ENCODE assay signal across 12 cellular contexts in genomic region chr22:18044548-18045271, GRCh38. TPM values are rescaled to one million over a fixed set of nuclear protein-coding genes. Genes with fewer than 3 reads are reported as not detected.
DNase-seq lines count a peak whose midpoint lies in the region; ATAC-seq and TF ChIP-seq lines count a peak whose summit lies in the region.
"Had no signal": no experiment of that assay in that cellular context is flagged by ENCODE, and none has a peak within 500 bp of the region (broad histone marks: within the 10 kb centered on the region; RNA-seq: fewer than 3 reads in every experiment).

No MANE protein-coding gene starts in this region.

- H3K27me3 ChIP-seq in SK-N-SH (ENCODE audit: insufficient read depth) (no peaks in the 10 kb centered on the region), Caco-2 (replicated peaks; ENCODE audit: control insufficient read depth, insufficient read depth, low read length) (no peaks in the 10 kb centered on the region)

- intact Hi-C loops in Right ventricle myocardium superior (cut with DNase I) (no loop called here), posterior cingulate gyrus (cut with DNase I) (no loop called here), CD14-positive monocyte (cut with micrococcal nuclease) (no loop called here), Caco-2 (cut with micrococcal nuclease; ENCODE audit: unreplicated experiment) (no loop called here)

- TF ChIP-seq CTCF in CD14-positive monocyte (IDR thresholded peaks at IDR 0.05) = no peak
- TF ChIP-seq CTCF in SK-N-SH (IDR thresholded peaks at IDR 0.05) = no peak
- no peak for TF ChIP-seq CTCF in Caco-2 (IDR thresholded peaks at IDR 0.05; ENCODE audit: insufficient read depth in 1 of 2, low read depth in 1 of 2, low read length in 1 of 2, severe bottlenecking in 1 of 2, unreplicated experiment in 1 of 2)

- H2AFZ ChIP-seq in SK-N-SH (ENCODE audit: low read depth) = no peak overlapping the region

- H3K36me3 Mint-ChIP-seq in CD14-positive monocyte (no peaks in the 10 kb centered on the region), Caco-2 (ENCODE audit: insufficient read depth, unreplicated experiment) (peaks cover 5% of the 10 kb centered on the region)
- H3K36me3 Mint-ChIP-seq: CD8-positive, alpha-beta memory T cell had no signal

- H3K27me3 Mint-ChIP-seq in CD14-positive monocyte (ENCODE audit: low read depth in 3 of 3) (peaks cover 7 to 15% (median 11%) of the 10 kb centered on the region in 3 donors), Caco-2 (ENCODE audit: insufficient read depth, unreplicated experiment) (no peaks in the 10 kb centered on the region)

- WGBS in SK-N-SH (ENCODE audit: low lambda C conversion rate) = 90% methylated on average over 11 of the region's 11 CpGs

- no peak overlapping the region for H3K27ac ChIP-seq in SK-N-SH (ENCODE audit: low read depth in 2 of 2, low read length in 1 of 2)

- DNase-seq in DMS53 (lab: John Stamatoyannopoulos, UW) (peak; percentile 95), RPMI7951 (ENCODE audit: low read depth) (peak; percentile 34), Right ventricle myocardium superior (peak; percentile 87), posterior cingulate gyrus (peak; percentile 76 to 98 (median 88)), CD14-positive monocyte (ENCODE audit: low spot score) (no peak), SK-N-SH (no peak), Caco-2 (no peak)
- DNase-seq: amniotic stem cell; CD8-positive, alpha-beta memory T cell; stimulated activated naive CD8-positive, alpha-beta T cell treated with anti-CD3 and anti-CD28 coated beads, Interleukin-15, amount 100 ng/mL, for 72 hours had no signal

- H3K4me1 ChIP-seq in SK-N-SH (ENCODE audit: control insufficient read depth in 1 of 2, insufficient read depth in 2 of 2, low read depth in 1 of 2, low read length in 1 of 2) (no peaks in the 10 kb centered on the region), Caco-2 (peaks cover 6% of the 10 kb centered on the region)

- POLR2A ChIA-PET in SK-N-SH (lab: Yijun Ruan, JAX) (no interaction called here), Caco-2 (lab: Charles Lee) (no interaction called here)

- H3K27ac Mint-ChIP-seq in CD14-positive monocyte = no peak overlapping the region
- no peak overlapping the region for H3K27ac Mint-ChIP-seq in Caco-2 (ENCODE audit: unreplicated experiment)
- H3K27ac Mint-ChIP-seq: CD8-positive, alpha-beta memory T cell; stimulated activated naive CD8-positive, alpha-beta T cell treated with anti-CD3 and anti-CD28 coated beads, Interleukin-15, amount 100 ng/mL, for 72 hours had no signal

- H3K9ac ChIP-seq in SK-N-SH = no peak overlapping the region

- no peaks in the 10 kb centered on the region for H3F3A ChIP-seq in SK-N-SH (replicated peaks; ENCODE audit: insufficient read depth)

- H3K9me3 Mint-ChIP-seq in CD14-positive monocyte = peaks cover 0 to 8% (median 0%) of the 10 kb centered on the region in 7 donors
- H3K9me3 Mint-ChIP-seq in Caco-2 (ENCODE audit: unreplicated experiment) = no peaks in the 10 kb centered on the region
- H3K9me3 Mint-ChIP-seq: CD8-positive, alpha-beta memory T cell; stimulated activated naive CD8-positive, alpha-beta T cell treated with anti-CD3 and anti-CD28 coated beads, Interleukin-15, amount 100 ng/mL, for 72 hours had no signal

- H3K9me3 ChIP-seq in SK-N-SH (no peaks in the 10 kb centered on the region), Caco-2 (no peaks in the 10 kb centered on the region)

- BruUV-seq in Caco-2 (replicated peaks; lab: Mats Ljungman, UMichigan) = no TSS peak

- H3K4me1 Mint-ChIP-seq in CD14-positive monocyte (peaks cover 7% of the 10 kb centered on the region), Caco-2 (ENCODE audit: low read depth, unreplicated experiment) (peaks cover 10% of the 10 kb centered on the region)
- H3K4me1 Mint-ChIP-seq: CD8-positive, alpha-beta memory T cell; stimulated activated naive CD8-positive, alpha-beta T cell treated with anti-CD3 and anti-CD28 coated beads, Interleukin-15, amount 100 ng/mL, for 72 hours had no signal

- H3K36me3 ChIP-seq in SK-N-SH (replicated peaks in 1 of 2; ENCODE audit: control insufficient read depth in 1 of 2, insufficient read depth in 2 of 2, low read length in 1 of 2) = no peaks in the 10 kb centered on the region
- no peaks in the 10 kb centered on the region for H3K36me3 ChIP-seq in Caco-2 (ENCODE audit: control insufficient read depth, insufficient read depth, low read length)

- no peak overlapping the region for H3K4me2 ChIP-seq in SK-N-SH

- H3K79me2 ChIP-seq in SK-N-SH (ENCODE audit: insufficient read depth) = no peaks in the 10 kb centered on the region

- H3K9me2 ChIP-seq in SK-N-SH = no peaks in the 10 kb centered on the region

- H3K4me3 ChIP-seq in SK-N-SH (ENCODE audit: low read depth in 2 of 2, low read length in 1 of 2) (no peak overlapping the region), Caco-2 (ENCODE audit: low read depth, low read length) (no peak overlapping the region)

- no peak for TF ChIP-seq RAD21 in SK-N-SH (IDR thresholded peaks at IDR 0.05; ENCODE audit: low read length)

- no peak for TF ChIP-seq EP300 in SK-N-SH (IDR thresholded peaks at IDR 0.05; ENCODE audit: borderline replicate concordance in 1 of 2, low read depth in 1 of 2, low read length in 1 of 2)

- no peaks in the 10 kb centered on the region for H4K20me1 ChIP-seq in SK-N-SH (ENCODE audit: insufficient read depth)

- H3K4me3 Mint-ChIP-seq in CD14-positive monocyte (no peak overlapping the region), Caco-2 (ENCODE audit: unreplicated experiment) (no peak overlapping the region)
- H3K4me3 Mint-ChIP-seq: CD8-positive, alpha-beta memory T cell; stimulated activated naive CD8-positive, alpha-beta T cell treated with anti-CD3 and anti-CD28 coated beads, Interleukin-15, amount 100 ng/mL, for 72 hours had no signal

- ATAC-seq in Right ventricle myocardium superior (ENCODE audit: poor library complexity) = peak; percentile 93
- ATAC-seq in GM21825 (IDR thresholded peaks at IDR 0.05; ENCODE audit: unreplicated experiment) = no peak
- ATAC-seq: activated CD4-positive, CD25-positive, alpha-beta regulatory T cell treated with anti-CD3 and anti-CD28 coated beads, Interleukin-2, amount 50 U/mL, for 24 hours; stimulated activated naive CD8-positive, alpha-beta T cell treated with anti-CD3 and anti-CD28 coated beads, Interleukin-15, amount 100 ng/mL, for 72 hours had no signal

- CTCF ChIA-PET in SK-N-SH (lab: Yijun Ruan, JAX) = interaction anchor here (1.9 kb wide), 1 partner anchor 31 kb away, joined by 7 read pairs; no protein-coding TSS in a partner anchor
- CTCF ChIA-PET in Caco-2 (lab: Charles Lee) = interaction anchor here (1.3 kb wide), 1 partner anchor 31 kb away, joined by 7 read pairs; no protein-coding TSS in a partner anchor

TF ChIP-seq in SK-N-SH, 30 proteins besides CTCF, POLR2A, EP300 and RAD21 (continues in another document):
- TF ChIP-seq USF2 (IDR thresholded peaks at IDR 0.05; ENCODE audit: borderline replicate concordance, low read depth, low read length) (no peak), RCOR1 (IDR thresholded peaks at IDR 0.05; ENCODE audit: low read length) (no peak), FOXJ3 (CRISPR knock-in tag; IDR thresholded peaks at IDR 0.05) (no peak), SMC3 (IDR thresholded peaks at IDR 0.05; ENCODE audit: low read depth, low read length) (no peak), GATA2 (CRISPR knock-in tag; IDR thresholded peaks at IDR 0.05) (no peak), CHD2 (IDR thresholded peaks at IDR 0.05; ENCODE audit: low read length, partially characterized antibody) (no peak), TEAD4 (IDR thresholded peaks at IDR 0.05; ENCODE audit: borderline replicate concordance, insufficient read depth) (no peak), MXI1 (IDR thresholded peaks at IDR 0.05; ENCODE audit: low read depth, low read length) (no peak), FOSL2 (IDR thresholded peaks at IDR 0.05; ENCODE audit: borderline replicate concordance, low read depth) (no peak), YY1 (IDR thresholded peaks at IDR 0.05; ENCODE audit: low read depth) (no peak), NFIC (IDR thresholded peaks at IDR 0.05; ENCODE audit: borderline replicate concordance) (no peak)
- TF ChIP-seq, protein P1, sequence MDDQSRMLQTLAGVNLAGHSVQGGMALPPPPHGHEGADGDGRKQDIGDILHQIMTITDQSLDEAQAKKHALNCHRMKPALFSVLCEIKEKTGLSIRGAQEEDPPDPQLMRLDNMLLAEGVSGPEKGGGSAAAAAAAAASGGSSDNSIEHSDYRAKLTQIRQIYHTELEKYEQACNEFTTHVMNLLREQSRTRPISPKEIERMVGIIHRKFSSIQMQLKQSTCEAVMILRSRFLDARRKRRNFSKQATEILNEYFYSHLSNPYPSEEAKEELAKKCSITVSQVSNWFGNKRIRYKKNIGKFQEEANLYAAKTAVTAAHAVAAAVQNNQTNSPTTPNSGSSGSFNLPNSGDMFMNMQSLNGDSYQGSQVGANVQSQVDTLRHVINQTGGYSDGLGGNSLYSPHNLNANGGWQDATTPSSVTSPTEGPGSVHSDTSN (IDR thresholded peaks at IDR 0.05) = no peak
- TF ChIP-seq, protein P2, sequence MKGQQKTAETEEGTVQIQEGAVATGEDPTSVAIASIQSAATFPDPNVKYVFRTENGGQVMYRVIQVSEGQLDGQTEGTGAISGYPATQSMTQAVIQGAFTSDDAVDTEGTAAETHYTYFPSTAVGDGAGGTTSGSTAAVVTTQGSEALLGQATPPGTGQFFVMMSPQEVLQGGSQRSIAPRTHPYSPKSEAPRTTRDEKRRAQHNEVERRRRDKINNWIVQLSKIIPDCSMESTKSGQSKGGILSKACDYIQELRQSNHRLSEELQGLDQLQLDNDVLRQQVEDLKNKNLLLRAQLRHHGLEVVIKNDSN (IDR thresholded peaks at IDR 0.05; ENCODE audit: borderline replicate concordance, low read depth) = no peak

RNA-seq across cellular contexts. Expression of gene MICAL3, which starts 20.3 kb away (rescaled TPM):
- 16.0 and 17.0 TPM in 2 replicates for total RNA-seq in RPMI7951 (2014; rRNA removed; shearing (Covaris generic))
- total RNA-seq in Right ventricle myocardium superior = 78.9 TPM
- under 1 TPM in 1 of 2 donors, not detected in 1; 0.23 TPM for polyA plus RNA-seq in CD14-positive monocyte
- polyA plus RNA-seq in SK-N-SH (2012; rRNA removed) = 50.9 and 83.1 TPM in 2 replicates
- 35.5 and 39.3 TPM in 2 replicates for polyA plus RNA-seq in SK-N-SH (2012; cell fraction: cytosol; rRNA removed)
- 293 and 319 TPM in 2 replicates for polyA plus RNA-seq in SK-N-SH (2012; cell fraction: nucleus; rRNA removed)
- 65.6 and 74.0 TPM in 2 replicates for total RNA-seq in Caco-2 (2022)

RNA-seq across cellular contexts. Expression of gene PEX26, which starts 33.1 kb away (rescaled TPM):
- 10.2 and 11.5 TPM in 2 replicates for total RNA-seq in RPMI7951 (2014; rRNA removed; shearing (Covaris generic))
- total RNA-seq in Right ventricle myocardium superior (20.3 TPM), Caco-2 (2022) (37.9 and 40.6 TPM in 2 replicates)
- polyA plus RNA-seq in CD14-positive monocyte (1 to 10 TPM; 3.4 to 3.7 TPM), SK-N-SH (2012; rRNA removed) (13.0 and 17.5 TPM in 2 replicates)
- 7.8 and 12.2 TPM in 2 replicates for polyA plus RNA-seq in SK-N-SH (2012; cell fraction: cytosol; rRNA removed)
- polyA plus RNA-seq in SK-N-SH (2012; cell fraction: nucleus; rRNA removed) = 15.3 and 16.2 TPM in 2 replicates

Comparison
In these comparisons a context has a peak if more than half of its experiments do, and no peak if none do; other contexts are left out.
1. DNase-seq: peak in DMS53 (single experiment), RPMI7951 (single experiment), Right ventricle myocardium superior (single experiment) and posterior cingulate gyrus (10 of 10); none in CD14-positive monocyte (single experiment), SK-N-SH (single experiment) and Caco-2 (0 of 2).